ENCODE assay signal across 20 cellular contexts in genomic region chr10:27661511-27662286, GRCh38.
DNase-seq lines count a peak whose midpoint lies in the region; ATAC-seq and TF ChIP-seq lines count a peak whose summit lies in the region.
"Had no signal": no experiment of that assay in that cellular context is flagged by ENCODE, and none has a peak within 500 bp of the region (broad histone marks: within the 10 kb centered on the region; RNA-seq: fewer than 3 reads in every experiment).

No MANE protein-coding gene starts in this region.

- no peak for ATAC-seq in HG03196 (IDR thresholded peaks at IDR 0.05; ENCODE audit: unreplicated experiment)
- no peak for ATAC-seq in GM18505 (IDR thresholded peaks at IDR 0.05; ENCODE audit: unreplicated experiment)
- ATAC-seq: gastroesophageal sphincter, GM23338 had no signal

- H3K4me1 Mint-ChIP-seq in dendritic cell treated with granulocyte-macrophage colony-stimulating factor and Interleukin-4, amounts not matched to agents 40 ng/mL and 50 ng/mL, for 4 days (ENCODE audit: low read depth): peaks cover 51% of the 10 kb centered on the region

- POLR2A ChIA-PET in HEK293T (lab: Yijun Ruan, JAX): interaction anchor here (1.3 kb wide), 1 partner anchor 10 kb away, joined by 5 read pairs; no protein-coding TSS in a partner anchor

- CTCF ChIA-PET in HEK293T (lab: Yijun Ruan, JAX): interaction anchor here (0.8 kb wide), 1 partner anchor 289 kb away, joined by 3 read pairs; no protein-coding TSS in a partner anchor

- H3K27ac Mint-ChIP-seq in dendritic cell treated with granulocyte-macrophage colony-stimulating factor and Interleukin-4, amounts not matched to agents 40 ng/mL and 50 ng/mL, for 4 days: peak overlapping the region; percentile 92
- H3K27ac Mint-ChIP-seq: CD4-positive, alpha-beta memory T cell; GM23338 had no signal

- no peak for TF ChIP-seq POLR2A in GM18505 (IDR thresholded peaks at IDR 0.05; ENCODE audit: borderline replicate concordance, extremely low read depth, insufficient read depth, insufficient read length)

- H3K4me3 Mint-ChIP-seq in dendritic cell treated with granulocyte-macrophage colony-stimulating factor and Interleukin-4, amounts not matched to agents 40 ng/mL and 50 ng/mL, for 4 days: no peak overlapping the region
- H3K4me3 Mint-ChIP-seq: CD4-positive, alpha-beta memory T cell; GM23338 had no signal

- no peaks in the 10 kb centered on the region for H3K9me3 Mint-ChIP-seq in dendritic cell treated with granulocyte-macrophage colony-stimulating factor and Interleukin-4, amounts not matched to agents 40 ng/mL and 50 ng/mL, for 4 days

- H3K27me3 Mint-ChIP-seq in dendritic cell treated with granulocyte-macrophage colony-stimulating factor and Interleukin-4, amounts not matched to agents 40 ng/mL and 50 ng/mL, for 4 days: no peaks in the 10 kb centered on the region

- DNase-seq in A172 (ENCODE audit: low spot score): peak; percentile 79
- DNase-seq in HEK293T (ENCODE audit: extremely low spot score): peak; percentile 12
- peak; percentile 5 for DNase-seq in NOMO-1 treated with dmso at 0.1 percent for 144 hours (lab: John Stamatoyannopoulos, UW; ENCODE audit: unreplicated experiment)
- no peak for DNase-seq in HuH-7 (ENCODE audit: low spot score)
- no peak for DNase-seq in AML-193 (lab: John Stamatoyannopoulos, UW)
- DNase-seq: activated naive CD4-positive, alpha-beta T cell treated with Interleukin-2 at 50 U/mL for 16 hours; CD4-positive, alpha-beta memory T cell; DND-41; left ventricle myocardium superior; NCI-H1048; NCI-H2081 treated with DMSO at 0.1 percent for 48 hours; NCI-H524 treated with DMSO at 0.1 percent for 48 hours; pancreas; stimulated activated CD4-positive, alpha-beta T cell treated with anti-CD3 and anti-CD28 coated beads, Interleukin-2, amount 100 ng/mL, for 48 hours; uterus had no signal

- intact Hi-C loops in dendritic cell treated with granulocyte-macrophage colony-stimulating factor and Interleukin-4, amounts not matched to agents 40 ng/mL and 50 ng/mL, for 4 days (cut with micrococcal nuclease): no loop called here

- no peaks in the 10 kb centered on the region for H3K36me3 Mint-ChIP-seq in dendritic cell treated with granulocyte-macrophage colony-stimulating factor and Interleukin-4, amounts not matched to agents 40 ng/mL and 50 ng/mL, for 4 days (ENCODE audit: low read depth)
- H3K36me3 Mint-ChIP-seq: CD4-positive, alpha-beta memory T cell had no signal

TF ChIP-seq in HEK293T, 16 proteins besides CTCF, POLR2A, EP300 and RAD21:
- TF ChIP-seq PKNOX1 (IDR thresholded peaks at IDR 0.05) (peak; percentile 86), NFRKB (IDR thresholded peaks at IDR 0.05) (no peak), LEF1 (IDR thresholded peaks at IDR 0.05; ENCODE audit: borderline replicate concordance) (no peak), ZNF384 (IDR thresholded peaks at IDR 0.05) (peak; percentile 80), FOXA1 (IDR thresholded peaks at IDR 0.05) (no peak), FOXM1 (IDR thresholded peaks at IDR 0.05; ENCODE audit: borderline replicate concordance) (no peak), TARDBP (IDR thresholded peaks at IDR 0.05) (no peak), SUZ12 (IDR thresholded peaks at IDR 0.05) (no peak), ELF4 (IDR thresholded peaks at IDR 0.05) (no peak), HDGF (IDR thresholded peaks at IDR 0.05; ENCODE audit: borderline replicate concordance) (no peak), L3MBTL2 (conservative IDR thresholded peaks at IDR 0.05) (no peak), ARNT (IDR thresholded peaks at IDR 0.05) (no peak), CTBP1 (IDR thresholded peaks at IDR 0.05; ENCODE audit: borderline replicate concordance) (0 out of 2 replicates have a peak, but pooled peaks have one; percentile 59), FOXK2 (IDR thresholded peaks at IDR 0.05) (no peak), BHLHE40 (IDR thresholded peaks at IDR 0.05; ENCODE audit: borderline replicate concordance) (no peak), SP1 (IDR thresholded peaks at IDR 0.05) (no peak)

Comparison
In these comparisons a context has a peak if more than half of its experiments do, and no peak if none do; other contexts are left out.
1. DNase-seq: peak in A172 (single experiment), HEK293T (single experiment) and NOMO-1 treated with dmso at 0.1 percent for 144 hours (single experiment); none in HuH-7 (single experiment) and AML-193 (0 of 2).